15 cellular contexts compared by ENCODE assay signal in the genomic region with DNA sequence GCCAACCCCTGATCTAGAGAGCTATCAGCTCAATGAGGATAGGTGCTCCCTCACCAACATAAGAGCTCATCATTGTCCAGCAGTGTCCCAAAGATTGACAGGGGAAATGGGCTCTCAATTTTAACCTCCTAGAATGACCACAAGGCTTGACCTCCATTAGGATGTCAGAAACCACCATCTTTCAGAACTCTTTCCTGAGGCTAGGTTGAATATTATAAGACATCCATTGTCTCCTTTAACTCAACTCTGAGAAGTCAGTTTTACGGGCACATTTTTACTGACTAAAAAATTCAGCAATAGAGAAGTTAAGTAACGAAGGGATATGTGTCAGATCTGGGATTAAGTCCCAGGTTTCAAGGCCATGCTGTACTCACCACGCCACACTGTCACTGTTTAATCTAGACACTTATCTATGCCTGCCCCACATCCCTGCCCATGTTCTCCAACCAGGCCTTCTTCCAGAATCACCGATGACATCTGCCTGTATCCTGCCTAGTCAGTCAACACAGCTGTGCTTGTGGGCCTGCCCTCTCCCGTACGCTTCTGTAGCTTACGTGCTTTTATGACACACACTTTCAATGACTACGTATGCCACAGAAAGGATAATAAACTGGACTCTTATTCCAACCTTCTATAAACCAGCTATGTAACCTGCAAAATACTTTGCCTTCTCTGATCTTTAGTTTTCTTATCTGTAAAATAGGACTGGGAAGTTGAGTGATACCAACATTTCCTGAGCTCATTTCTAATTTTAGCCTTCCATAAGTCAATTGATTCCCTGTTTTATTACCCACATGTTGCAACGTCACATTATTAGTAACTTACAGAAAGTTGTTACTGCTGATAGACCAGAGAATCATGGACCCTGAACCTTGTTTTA. TPM values are rescaled to one million over a fixed set of nuclear protein-coding genes. Genes with fewer than 3 reads are reported as not detected.
DNase-seq lines count a peak whose midpoint lies in the region; ATAC-seq, FAIRE-seq and TF ChIP-seq lines count a peak whose summit lies in the region.
"Had no signal": no experiment of that assay in that cellular context is flagged by ENCODE, and none has a peak within 500 bp of the region (broad histone marks: within the 10 kb centered on the region; RNA-seq: fewer than 3 reads in every experiment).

No MANE protein-coding gene starts in this region.

- no peaks in the 10 kb centered on the region for H3K79me2 ChIP-seq in HepG2 (ENCODE audit: insufficient read depth, low read length)
- no peaks in the 10 kb centered on the region for H3K79me2 ChIP-seq in PC-3 (ENCODE audit: low read length)

- H3K4me2 ChIP-seq in HepG2 (ENCODE audit: low read depth, low read length): peak overlapping the region; percentile 46
- H3K4me2 ChIP-seq in PC-3 (ENCODE audit: low read length): peak overlapping the region; percentile 14; the same call in 1 of the 2 replicates

- H3K36me3 ChIP-seq in HepG2 (replicated peaks in 1 of 2; ENCODE audit: control insufficient read depth in 1 of 2, insufficient read depth in 2 of 2, low read length in 2 of 2) (no peaks in the 10 kb centered on the region), right lobe of liver (no peaks in the 10 kb centered on the region), PC-3 (ENCODE audit: low read depth, low read length) (no peaks in the 10 kb centered on the region)
- H3K36me3 ChIP-seq: gastrocnemius medialis had no signal

- no peaks in the 10 kb centered on the region for H3F3A ChIP-seq in PC-3 (ENCODE audit: low read length, unreplicated experiment)

- H3K4me3 ChIP-seq in HepG2 (replicated peaks in 1 of 3; ENCODE audit: insufficient read depth in 1 of 3, low read depth in 2 of 3, low read length in 3 of 3) (no peak overlapping the region), right lobe of liver (no peak overlapping the region), PC-3 (ENCODE audit: low read length) (no peak overlapping the region), fibroblast of mammary gland (ENCODE audit: control insufficient read depth, low read depth, low read length) (no peak overlapping the region)
- H3K4me3 ChIP-seq: gastrocnemius medialis, skin epidermis had no signal

- no peaks in the 10 kb centered on the region for H3K9me3 ChIP-seq in HepG2 (ENCODE audit: low read length)
- H3K9me3 ChIP-seq in right lobe of liver: no peaks in the 10 kb centered on the region
- H3K9me3 ChIP-seq in PC-3 (ENCODE audit: low read length): no peaks in the 10 kb centered on the region
- H3K9me3 ChIP-seq: gastrocnemius medialis had no signal

- DNase-seq in HepG2 (ENCODE audit: low spot score) (no peak), right lobe of liver (no peak), PC-3 (peak; percentile 60), fibroblast of mammary gland (ENCODE audit: low read depth) (peak; percentile 74), urothelium cell line (ENCODE audit: low spot score) (no peak), inferior parietal cortex (ENCODE audit: extremely low spot score) (no peak), HPDE6-E6E7 (ENCODE audit: extremely low spot score) (no peak)
- DNase-seq: activated CD4-positive, alpha-beta memory T cell treated with anti-CD3 and anti-CD28 coated beads, Interleukin-2, amount 10 ng/mL, durations not matched to agents 7 days and 5 days; gastrocnemius medialis; natural killer cell; T-helper 17 cell had no signal

- in situ Hi-C loops in HepG2 (cut with HindIII; ENCODE audit: extremely low pct_ligation_motif_present, low pct_unique_long_range_greater_than_20kb): no loop called here

- H4K20me1 ChIP-seq in HepG2 (ENCODE audit: insufficient read depth, low read length) (no peaks in the 10 kb centered on the region), PC-3 (ENCODE audit: low read length) (no peaks in the 10 kb centered on the region)

- TF ChIP-seq POLR2A in HepG2 (IDR thresholded peaks at IDR 0.05; ENCODE audit: insufficient read depth in 1 of 2, low read depth in 2 of 2, low read length in 2 of 2): no peak
- TF ChIP-seq POLR2A in right lobe of liver (IDR thresholded peaks at IDR 0.05): no peak

- H3K9ac ChIP-seq in HepG2 (ENCODE audit: insufficient read depth, low read depth, low read length): no peak overlapping the region
- no peak overlapping the region for H3K9ac ChIP-seq in PC-3 (ENCODE audit: low read length)

- 28% methylated on average over 9 of the region's 9 CpGs for WGBS in HepG2 (ENCODE audit: low lambda C conversion rate)
- WGBS in right lobe of liver (ENCODE audit: insufficient coverage, low coverage, low lambda C conversion rate, missing lambda C conversion rate): 79% methylated on average over 9 of the region's 9 CpGs

- FAIRE-seq in HepG2 (lab: Jason Lieb, UNC): no peak
- peak; percentile 23 for FAIRE-seq in urothelium cell line (lab: Jason Lieb, UNC)
- FAIRE-seq: G401.6 had no signal

- TF ChIP-seq RAD21 in HepG2 (CRISPR knock-in tag; IDR thresholded peaks at IDR 0.05): no peak

- H3K27me3 ChIP-seq in HepG2 (ENCODE audit: control insufficient read depth in 1 of 2, insufficient read depth in 2 of 2, low read length in 2 of 2) (no peaks in the 10 kb centered on the region), right lobe of liver (no peaks in the 10 kb centered on the region), PC-3 (ENCODE audit: low read length) (no peaks in the 10 kb centered on the region)
- H3K27me3 ChIP-seq: gastrocnemius medialis had no signal

- BruUV-seq in HepG2 (replicated peaks; lab: Mats Ljungman, UMichigan): no TSS peak
- no TSS peak for BruUV-seq in PC-3 (replicated peaks; lab: Mats Ljungman, UMichigan)

- H3K4me1 ChIP-seq in HepG2 (ENCODE audit: insufficient read depth, low read length): peaks cover 15% of the 10 kb centered on the region
- H3K4me1 ChIP-seq in right lobe of liver: no peaks in the 10 kb centered on the region
- H3K4me1 ChIP-seq in PC-3 (ENCODE audit: insufficient read depth, low read length): peaks cover 8% of the 10 kb centered on the region; the same call in 1 of the 2 replicates
- H3K4me1 ChIP-seq: gastrocnemius medialis had no signal

- no peak overlapping the region for H2AFZ ChIP-seq in HepG2 (ENCODE audit: low read length)
- H2AFZ ChIP-seq in PC-3 (ENCODE audit: low read length): peak overlapping the region; percentile 0; the same call in 1 of the 2 replicates

- no peaks in the 10 kb centered on the region for H3K9me2 ChIP-seq in PC-3 (replicated peaks; ENCODE audit: low read length)

- no peak for TF ChIP-seq CTCF in HepG2 (CRISPR knock-in tag; IDR thresholded peaks at IDR 0.05)
- no peak for TF ChIP-seq CTCF in right lobe of liver (IDR thresholded peaks at IDR 0.05)
- TF ChIP-seq CTCF in PC-3 (conservative IDR thresholded peaks at IDR 0.05; ENCODE audit: low read depth, low read length): no peak
- no peak for TF ChIP-seq CTCF in fibroblast of mammary gland (conservative IDR thresholded peaks at IDR 0.05; ENCODE audit: control insufficient read depth, insufficient read depth, low read depth, low read length)

- POLR2A ChIA-PET in HepG2 (lab: Yijun Ruan, JAX) (no interaction called here), PC-3 (lab: Charles Lee; ENCODE audit: unreplicated experiment) (no interaction called here)

- intact Hi-C loops in HepG2 (cut with micrococcal nuclease; ENCODE audit: unreplicated experiment): no loop called here
- intact Hi-C loops in right lobe of liver (cut with DNase I): no loop called here
- intact Hi-C loops in PC-3 (cut with micrococcal nuclease): no loop called here

- H3K27ac ChIP-seq in HepG2 (ENCODE audit: extremely low read length, insufficient read depth, low read length): no peak overlapping the region
- H3K27ac ChIP-seq in right lobe of liver: no peak overlapping the region
- H3K27ac ChIP-seq in PC-3 (ENCODE audit: low read length): peak overlapping the region; percentile 78
- H3K27ac ChIP-seq: gastrocnemius medialis, skin epidermis had no signal

- ATAC-seq in HepG2: peak; percentile 50
- ATAC-seq in right lobe of liver: no peak
- peak; percentile 74 for ATAC-seq in PC-3
- no peak for ATAC-seq in HG03175 (IDR thresholded peaks at IDR 0.05; ENCODE audit: unreplicated experiment)
- ATAC-seq: gastrocnemius medialis, natural killer cell, T-helper 17 cell had no signal

- CTCF ChIA-PET in HepG2 (lab: Yijun Ruan, JAX; ENCODE audit: low intra/inter-chr PET ratio, low total read pairs) (no interaction called here), PC-3 (lab: Charles Lee) (interaction anchor here (0.7 to 0.8 kb wide), 2 partner anchors 16 to 192 kb away, joined by 5 to 6 read pairs; no protein-coding TSS in a partner anchor)

- TF ChIP-seq EP300 in HepG2 (IDR thresholded peaks at IDR 0.05; ENCODE audit: low read depth in 2 of 2, low read length in 2 of 2) (no peak), HepG2 (CRISPR knock-in tag; IDR thresholded peaks at IDR 0.05; ENCODE audit: borderline replicate concordance) (no peak)

TF ChIP-seq in HepG2, 621 proteins besides CTCF, POLR2A, EP300 and RAD21:
- TF ChIP-seq ZNF891 (CRISPR knock-in tag; IDR thresholded peaks at IDR 0.05): no peak
- TF ChIP-seq ZNF616 (CRISPR knock-in tag; IDR thresholded peaks at IDR 0.05; ENCODE audit: low read depth): no peak
- TF ChIP-seq ZNF207 (IDR thresholded peaks at IDR 0.05; ENCODE audit: borderline replicate concordance): no peak

RNA-seq across cellular contexts. Expression of a gene that starts 17.2 kb away (rescaled TPM):
- total RNA-seq in HepG2 (2016; rRNA removed; fragmentation: Illumina TruSeq; extraction: Trizol) (0.04 TPM in 1 of 2 replicates, not detected in the other), right lobe of liver (1 to 10 TPM in 3 of 6 experiments, not detected in 3; 1.9 to 4.5 (median 2.1) TPM), PC-3 (2014; rRNA removed) (0.04 TPM in 1 of 2 replicates, not detected in the other)
- not detected in 2 replicates for total RNA-seq in HepG2 (2016; cell fraction: cytosol; rRNA removed; fragmentation: Illumina TruSeq; extraction: Trizol; ENCODE audit: low read depth)
- not detected in 2 replicates for total RNA-seq in HepG2 (2016; cell fraction: insoluble cytoplasmic fraction; rRNA removed; fragmentation: Illumina TruSeq; extraction: Trizol)
- total RNA-seq in HepG2 (2016; cell fraction: membrane; rRNA removed; fragmentation: Illumina TruSeq; extraction: Trizol): not detected in 2 replicates
- total RNA-seq in HepG2 (2016; cell fraction: nucleus; rRNA removed; fragmentation: Illumina TruSeq; extraction: Trizol): not detected in 2 replicates
- 1.2 TPM in 2 replicates for polyA plus RNA-seq in HepG2 (2011; rRNA removed)
- 0.51 and 1.1 TPM in 2 replicates for polyA plus RNA-seq in HepG2 (2011; cell fraction: cytosol; rRNA removed)
- polyA plus RNA-seq in HepG2 (2011; cell fraction: nucleus; rRNA removed): 0.34 and 0.50 TPM in 2 replicates
- polyA plus RNA-seq in HepG2 (2012): 0.75 and 1.7 TPM in 2 replicates
- polyA plus RNA-seq in HepG2 (2016; cell fraction: cytosol; fragmentation: Illumina TruSeq; extraction: Trizol; ENCODE audit: low read depth): not detected in 2 replicates
- polyA plus RNA-seq in HepG2 (2016; cell fraction: insoluble cytoplasmic fraction; fragmentation: Illumina TruSeq; extraction: Trizol; ENCODE audit: low read depth): not detected in 2 replicates
- 0.06 TPM in 1 of 2 replicates, not detected in the other for polyA plus RNA-seq in HepG2 (2016; cell fraction: membrane; fragmentation: Illumina TruSeq; extraction: Trizol; ENCODE audit: low read depth)
- polyA plus RNA-seq in HepG2 (2016; cell fraction: nucleus; fragmentation: Illumina TruSeq; extraction: Trizol; ENCODE audit: insufficient read depth, low read depth): 0.21 TPM in 1 of 2 replicates, not detected in the other
- 0.20 and 2.0 TPM in 2 replicates for polyA minus RNA-seq in HepG2 (2011; rRNA and poly(A)+ RNA removed; ENCODE audit: low replicate concordance)
- 0.26 and 0.49 TPM in 2 replicates for polyA minus RNA-seq in HepG2 (2011; cell fraction: cytosol; rRNA and poly(A)+ RNA removed)
- polyA minus RNA-seq in HepG2 (2011; cell fraction: nucleus; rRNA and poly(A)+ RNA removed): 0.62 and 1.0 TPM in 2 replicates
- total RNA-seq: activated CD4-positive, alpha-beta memory T cell treated with anti-CD3 and anti-CD28 coated beads, Interleukin-2, amount 10 ng/mL, durations not matched to agents 7 days and 5 days had no signal
- polyA plus RNA-seq: keratinocyte had no signal

Comparison
In these comparisons a context has a peak if more than half of its experiments do, and no peak if none do; other contexts are left out.
1. ATAC-seq: peak in HepG2 (single experiment) and PC-3 (single experiment); none in right lobe of liver (0 of 4) and HG03175 (single experiment).
2. DNase-seq: peak in PC-3 (single experiment) and fibroblast of mammary gland (single experiment); none in HepG2 (single experiment), right lobe of liver (0 of 3), urothelium cell line (single experiment), inferior parietal cortex (single experiment) and HPDE6-E6E7 (single experiment).